ENCODE assay signal across 13 cellular contexts in the genomic region with DNA sequence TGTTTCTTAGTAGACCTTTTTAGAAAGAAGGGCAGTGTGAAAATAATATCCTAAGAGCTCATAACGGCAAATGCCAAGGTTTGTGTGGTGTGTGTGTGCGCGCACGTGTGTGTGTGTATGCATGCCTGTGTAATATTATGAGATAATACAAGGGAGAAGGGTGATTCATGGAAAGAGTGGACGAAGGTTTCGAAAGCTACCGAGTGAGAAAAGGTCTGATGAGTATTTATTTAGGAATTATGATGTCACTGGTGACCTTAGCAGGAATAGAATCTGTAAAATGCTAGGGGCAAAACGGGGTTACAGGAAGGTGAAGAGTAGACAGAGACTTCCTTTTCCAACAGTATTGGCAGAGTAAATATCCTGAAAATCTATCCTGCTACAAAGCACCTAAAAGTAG.
A peak's percentile ranks its signal among the peaks of the same experiment; 100 is the strongest.
DNase-seq lines count a peak whose midpoint lies in the region; TF ChIP-seq lines count a peak whose summit lies in the region.
"Had no signal": no experiment of that assay in that cellular context is flagged by ENCODE, and none has a peak within 500 bp of the region (broad histone marks: within the 10 kb centered on the region; RNA-seq: fewer than 3 reads in every experiment).

No MANE protein-coding gene starts in this region.

- no peak for TF ChIP-seq POLR2A in vagina (IDR thresholded peaks at IDR 0.05)

- no peak overlapping the region for H4K8ac ChIP-seq in mesenchymal stem cell (ENCODE audit: low read length)

- peak overlapping the region in 1 of 2 experiments; percentile 8 for H3K18ac ChIP-seq in mesenchymal stem cell (ENCODE audit: low read depth in 1 of 2, low read length in 2 of 2)

- H3K27ac Mint-ChIP-seq in chondrocyte (ENCODE audit: unreplicated experiment), result peak overlapping the region; percentile 77
- no peak overlapping the region for H3K27ac Mint-ChIP-seq in progenitor cell of endocrine pancreas

- H3K36me3 Mint-ChIP-seq in chondrocyte (ENCODE audit: low read depth) (no peaks in the 10 kb centered on the region), progenitor cell of endocrine pancreas (ENCODE audit: insufficient read depth) (no peaks in the 10 kb centered on the region)

- DNase-seq in COLO829 (ENCODE audit: low spot score), result peak; percentile 48
- peak; percentile 21 for DNase-seq in MG63
- DNase-seq in chondrocyte (ENCODE audit: low spot score), result no peak
- DNase-seq in mesenchymal stem cell, result peak; percentile 93
- DNase-seq in progenitor cell of endocrine pancreas (ENCODE audit: low spot score, unreplicated experiment), result no peak
- DNase-seq in GM10266 (ENCODE audit: extremely low spot score), result no peak
- DNase-seq in NCI-H524 (lab: John Stamatoyannopoulos, UW), result no peak
- DNase-seq in vagina (ENCODE audit: extremely low spot score in 2 of 2), result no peak
- DNase-seq: effector memory CD4-positive, alpha-beta T cell; NCI-H526; psoas muscle had no signal

- H3K27me3 ChIP-seq in MG63 (no peaks in the 10 kb centered on the region), mesenchymal stem cell (ENCODE audit: control insufficient read depth in 1 of 2, insufficient read depth in 1 of 2, low read length in 2 of 2) (no peaks in the 10 kb centered on the region), vagina (no peaks in the 10 kb centered on the region)

- no peak overlapping the region for H2AK5ac ChIP-seq in mesenchymal stem cell (ENCODE audit: low read length, severe bottlenecking)

- H3K4me1 Mint-ChIP-seq in chondrocyte (ENCODE audit: low read depth) (peaks cover 41% of the 10 kb centered on the region), progenitor cell of endocrine pancreas (ENCODE audit: low read depth) (no peaks in the 10 kb centered on the region)

- H2BK5ac ChIP-seq in mesenchymal stem cell (ENCODE audit: low read depth, low read length, poor library complexity, severe bottlenecking), result no peak overlapping the region

- no peak overlapping the region for H3K14ac ChIP-seq in mesenchymal stem cell (ENCODE audit: low read length in 2 of 2)

- no peaks in the 10 kb centered on the region for H3K36me3 ChIP-seq in MG63
- H3K36me3 ChIP-seq in mesenchymal stem cell (ENCODE audit: control insufficient read depth in 1 of 2, insufficient read depth in 2 of 2, low read depth in 1 of 2, low read length in 2 of 2), result no peaks in the 10 kb centered on the region
- H3K36me3 ChIP-seq in vagina, result no peaks in the 10 kb centered on the region
- H3K36me3 ChIP-seq: HAP-1 had no signal

- no peak overlapping the region for H4K91ac ChIP-seq in mesenchymal stem cell (ENCODE audit: low read length)

- H3K4me3 ChIP-seq in MG63 (no peak overlapping the region), mesenchymal stem cell (ENCODE audit: insufficient read depth in 1 of 2, low read depth in 1 of 2, low read length in 2 of 2) (no peak overlapping the region), vagina (no peak overlapping the region)
- H3K4me3 ChIP-seq: HAP-1, psoas muscle had no signal

- WGBS in mesenchymal stem cell, result 27% methylated on average over 8 of the region's 8 CpGs

- no peak overlapping the region for H2BK120ac ChIP-seq in mesenchymal stem cell (ENCODE audit: low read depth, low read length)

- TF ChIP-seq CTCF in chondrocyte (IDR thresholded peaks at IDR 0.05) (no peak), progenitor cell of endocrine pancreas (IDR thresholded peaks at IDR 0.05; ENCODE audit: unreplicated experiment) (no peak), GM10266 (IDR thresholded peaks at IDR 0.05; ENCODE audit: control insufficient read depth, insufficient read depth, low read depth, missing control alignments) (no peak), vagina (IDR thresholded peaks at IDR 0.05) (no peak)

- H3K4ac ChIP-seq in mesenchymal stem cell (ENCODE audit: low read depth in 1 of 2, low read length in 2 of 2), result no peak overlapping the region

- no peak overlapping the region for H2BK12ac ChIP-seq in mesenchymal stem cell (ENCODE audit: low read length in 2 of 2)

- H3K9me3 Mint-ChIP-seq in chondrocyte (ENCODE audit: low read depth), result no peaks in the 10 kb centered on the region
- H3K9me3 Mint-ChIP-seq in progenitor cell of endocrine pancreas (ENCODE audit: low read depth), result no peaks in the 10 kb centered on the region

- H3K27me3 Mint-ChIP-seq in chondrocyte (ENCODE audit: low read depth), result no peaks in the 10 kb centered on the region
- no peaks in the 10 kb centered on the region for H3K27me3 Mint-ChIP-seq in progenitor cell of endocrine pancreas

- H3K23ac ChIP-seq in mesenchymal stem cell (ENCODE audit: low read length in 2 of 2), result no peak overlapping the region

- peaks cover 3% of the 10 kb centered on the region for H3K4me1 ChIP-seq in mesenchymal stem cell (ENCODE audit: control insufficient read depth, insufficient read depth, low read depth, low read length)
- peaks cover 30% of the 10 kb centered on the region for H3K4me1 ChIP-seq in vagina
- H3K4me1 ChIP-seq: HAP-1, psoas muscle had no signal

- intact Hi-C loops in vagina (cut with DNase I), result no loop called here

- H3K9me3 ChIP-seq in MG63 (no peaks in the 10 kb centered on the region), mesenchymal stem cell (ENCODE audit: control insufficient read depth, low read length) (no peaks in the 10 kb centered on the region), vagina (no peaks in the 10 kb centered on the region)
- H3K9me3 ChIP-seq: HAP-1, psoas muscle had no signal

- H3K4me2 ChIP-seq in mesenchymal stem cell (ENCODE audit: low read length, poor library complexity, severe bottlenecking), result no peak overlapping the region

- H3K4me3 Mint-ChIP-seq in chondrocyte (ENCODE audit: unreplicated experiment) (no peak overlapping the region), progenitor cell of endocrine pancreas (ENCODE audit: low read depth) (no peak overlapping the region)

- no peaks in the 10 kb centered on the region for H3K79me1 ChIP-seq in mesenchymal stem cell (replicated peaks; ENCODE audit: low read length, poor library complexity, severe bottlenecking)

- no peak overlapping the region for H2AFZ ChIP-seq in mesenchymal stem cell (ENCODE audit: low read depth, low read length)

- H3K9ac ChIP-seq in mesenchymal stem cell (ENCODE audit: low read length), result no peak overlapping the region

- no peak overlapping the region for H2BK15ac ChIP-seq in mesenchymal stem cell (ENCODE audit: low read depth, poor library complexity, severe bottlenecking)

- H3K27ac ChIP-seq in mesenchymal stem cell (ENCODE audit: low read length, poor library complexity, severe bottlenecking), result peak overlapping the region; percentile 66
- H3K27ac ChIP-seq in vagina, result no peak overlapping the region
- H3K27ac ChIP-seq: HL-60, psoas muscle had no signal

Comparison
In these comparisons a context has a peak if more than half of its experiments do, and no peak if none do; other contexts are left out.
1. DNase-seq: peak in COLO829 (single experiment), MG63 (single experiment) and mesenchymal stem cell (single experiment); none in chondrocyte (single experiment), progenitor cell of endocrine pancreas (single experiment), GM10266 (single experiment), NCI-H524 (0 of 2) and vagina (0 of 2).